8 cellular contexts compared by ENCODE assay signal in genomic region chr18:69864802-69865201, GRCh38.
DNase-seq lines count a peak whose midpoint lies in the region; ATAC-seq lines count a peak whose summit lies in the region.
"Not testable (repeated sequence)": the region's sequence is repeated elsewhere in the genome, so short reads cannot be mapped to it uniquely, and the experiment has no call there.

No MANE protein-coding gene starts in this region.

- H3K36me3 Mint-ChIP-seq in activated naive CD4-positive, alpha-beta T cell treated with anti-CD3 and anti-CD28 coated beads, Interleukin-2, amount 50 U/mL, for 72 hours = peaks cover 11 to 47% of the 10 kb centered on the region in 2 donors
- not testable (repeated sequence) for H3K36me3 Mint-ChIP-seq in stimulated activated naive B cell treated with anti-CD40 and anti-IgM and Interleukin-4, amounts not matched to agents 10 μg/mL and 1 μg/mL and 100 μg/mL, for 72 hours

- not testable (repeated sequence) for H3K4me3 Mint-ChIP-seq in stimulated activated naive B cell treated with anti-CD40 and anti-IgM and Interleukin-4, amounts not matched to agents 10 μg/mL and 1 μg/mL and 100 μg/mL, for 72 hours

- DNase-seq in activated naive CD4-positive, alpha-beta T cell treated with anti-CD3 and anti-CD28 coated beads, Interleukin-2, amount 50 U/mL, for 72 hours (ENCODE audit: low spot score in 2 of 2); stimulated activated naive B cell treated with anti-CD40 and anti-IgM and Interleukin-4, amounts not matched to agents 10 μg/mL and 1 μg/mL and 100 μg/mL, for 72 hours: not testable (repeated sequence)

- ATAC-seq in GM18517 (IDR thresholded peaks at IDR 0.05; ENCODE audit: unreplicated experiment) (peak; percentile 87), GM19372 (IDR thresholded peaks at IDR 0.05; ENCODE audit: low read depth, unreplicated experiment) (peak; percentile 68), GM21528 (IDR thresholded peaks at IDR 0.05; ENCODE audit: low FRiP score, unreplicated experiment) (peak; percentile 85), HG02840 (IDR thresholded peaks at IDR 0.05; ENCODE audit: low FRiP score, unreplicated experiment) (peak; percentile 77), HG03135 (IDR thresholded peaks at IDR 0.05; ENCODE audit: unreplicated experiment) (peak; percentile 73), HG03571 (IDR thresholded peaks at IDR 0.05; ENCODE audit: unreplicated experiment) (peak; percentile 85)
- peak; percentile 53 to 71 for ATAC-seq in activated naive CD4-positive, alpha-beta T cell treated with anti-CD3 and anti-CD28 coated beads, Interleukin-2, amount 50 U/mL, for 72 hours
- peak; percentile 27 to 57 for ATAC-seq in stimulated activated naive B cell treated with anti-CD40 and anti-IgM and Interleukin-4, amounts not matched to agents 10 μg/mL and 1 μg/mL and 100 μg/mL, for 72 hours (replicated peaks)

- peak overlapping the region in 1 of 2 donors; percentile 50 for H3K27ac Mint-ChIP-seq in activated naive CD4-positive, alpha-beta T cell treated with anti-CD3 and anti-CD28 coated beads, Interleukin-2, amount 50 U/mL, for 72 hours
- H3K27ac Mint-ChIP-seq in stimulated activated naive B cell treated with anti-CD40 and anti-IgM and Interleukin-4, amounts not matched to agents 10 μg/mL and 1 μg/mL and 100 μg/mL, for 72 hours = not testable (repeated sequence)

- H3K4me1 Mint-ChIP-seq in stimulated activated naive B cell treated with anti-CD40 and anti-IgM and Interleukin-4, amounts not matched to agents 10 μg/mL and 1 μg/mL and 100 μg/mL, for 72 hours = not testable (repeated sequence)

- not testable (repeated sequence) for H3K9me3 Mint-ChIP-seq in activated naive CD4-positive, alpha-beta T cell treated with anti-CD3 and anti-CD28 coated beads, Interleukin-2, amount 50 U/mL, for 72 hours; stimulated activated naive B cell treated with anti-CD40 and anti-IgM and Interleukin-4, amounts not matched to agents 10 μg/mL and 1 μg/mL and 100 μg/mL, for 72 hours

- not testable (repeated sequence) for H3K27me3 Mint-ChIP-seq in stimulated activated naive B cell treated with anti-CD40 and anti-IgM and Interleukin-4, amounts not matched to agents 10 μg/mL and 1 μg/mL and 100 μg/mL, for 72 hours
